In genomic region chr1:202224453-202224852, GRCh38 we compare ENCODE assay signal across 16 cellular contexts. TPM values are rescaled to one million over a fixed set of nuclear protein-coding genes. Genes with fewer than 3 reads are reported as not detected.
DNase-seq lines count a peak whose midpoint lies in the region; ATAC-seq and TF ChIP-seq lines count a peak whose summit lies in the region.
"Had no signal": no experiment of that assay in that cellular context is flagged by ENCODE, and none has a peak within 500 bp of the region (broad histone marks: within the 10 kb centered on the region; RNA-seq: fewer than 3 reads in every experiment).

No MANE protein-coding gene starts in this region.

- peaks cover 0 to 4% (median 0%) of the 10 kb centered on the region in 11 experiments; a peak in 1 of 22 replicates for H4K20me1 ChIP-seq in BLaER1 treated with 17β-estradiol and CSF1 and Interleukin-3, amounts not matched to agents 10 nM and 100 nM

- TF ChIP-seq POLR2A in GM18505 (IDR thresholded peaks at IDR 0.05; ENCODE audit: borderline replicate concordance, extremely low read depth, insufficient read depth, insufficient read length): no peak

- peaks cover 0 to 34% (median 0%) of the 10 kb centered on the region in 11 experiments; a peak in 6 of 22 replicates for H3K36me3 ChIP-seq in BLaER1 treated with 17β-estradiol and CSF1 and Interleukin-3, amounts not matched to agents 10 nM and 100 nM
- peaks cover 33 to 44% of the 10 kb centered on the region in 2 donors for H3K36me3 ChIP-seq in ascending aorta

- no peak overlapping the region for H3K27ac ChIP-seq in BLaER1 treated with 17β-estradiol and CSF1 and Interleukin-3, amounts not matched to agents 10 nM and 100 nM
- peak overlapping the region; percentile 71 to 74 for H3K27ac ChIP-seq in ascending aorta
- H3K27ac ChIP-seq: C4-2B had no signal

- DNase-seq in ascending aorta (ENCODE audit: low spot score in 2 of 2) (no peak), endothelial cell (ENCODE audit: low spot score) (no peak), GM19238 (ENCODE audit: insufficient read length, low spot score) (no peak), natural killer cell (no peak)
- DNase-seq: Caco-2; CD4-positive, alpha-beta T cell; GOT3; H7 had no signal

- intact Hi-C loops in ascending aorta (cut with DNase I) (no loop called here), natural killer cell (cut with micrococcal nuclease) (no loop called here)

- H3K9ac ChIP-seq in BLaER1 treated with 17β-estradiol and CSF1 and Interleukin-3, amounts not matched to agents 10 nM and 100 nM: no peak overlapping the region

- peak overlapping the region; percentile 21 for H3K4me3 Mint-ChIP-seq in endothelial cell (ENCODE audit: unreplicated experiment)
- no peak overlapping the region for H3K4me3 Mint-ChIP-seq in natural killer cell
- H3K4me3 Mint-ChIP-seq: B cell; CD4-positive, alpha-beta T cell; IgD-negative memory B cell had no signal

- H3K9me3 Mint-ChIP-seq in endothelial cell (ENCODE audit: unreplicated experiment): no peaks in the 10 kb centered on the region
- H3K9me3 Mint-ChIP-seq in natural killer cell: no peaks in the 10 kb centered on the region
- H3K9me3 Mint-ChIP-seq: CD4-positive, alpha-beta T cell; IgD-negative memory B cell had no signal

- H3K27me3 Mint-ChIP-seq in endothelial cell (ENCODE audit: unreplicated experiment): peaks cover 15% of the 10 kb centered on the region
- H3K27me3 Mint-ChIP-seq in natural killer cell (ENCODE audit: low read depth in 2 of 2): no peaks in the 10 kb centered on the region

- H3K36me3 Mint-ChIP-seq in endothelial cell (ENCODE audit: low read depth, unreplicated experiment) (no peaks in the 10 kb centered on the region), natural killer cell (no peaks in the 10 kb centered on the region)

- ATAC-seq in GM18505 (IDR thresholded peaks at IDR 0.05; ENCODE audit: unreplicated experiment) (no peak), natural killer cell (no peak)
- ATAC-seq: HCT116, HepG2 had no signal

- TF ChIP-seq CTCF in ascending aorta (IDR thresholded peaks at IDR 0.05): no peak
- TF ChIP-seq CTCF in endothelial cell (IDR thresholded peaks at IDR 0.05; ENCODE audit: unreplicated experiment): no peak
- TF ChIP-seq CTCF in natural killer cell (IDR thresholded peaks at IDR 0.05): no peak

- H3K4me1 ChIP-seq in BLaER1 treated with 17β-estradiol and CSF1 and Interleukin-3, amounts not matched to agents 10 nM and 100 nM: peaks cover 0 to 91% (median 73%) of the 10 kb centered on the region in 10 experiments; a peak in 17 of 20 replicates
- H3K4me1 ChIP-seq in ascending aorta: peaks cover 13 to 32% of the 10 kb centered on the region in 2 donors

- H3K4me1 Mint-ChIP-seq in endothelial cell (ENCODE audit: unreplicated experiment) (peaks cover 3% of the 10 kb centered on the region), natural killer cell (peaks cover 29 to 36% of the 10 kb centered on the region in 2 donors)

- peak overlapping the region in 8 of 11 experiments; percentile 5 to 80 (median 66); a peak in 14 of 22 replicates for H3K4me2 ChIP-seq in BLaER1 treated with 17β-estradiol and CSF1 and Interleukin-3, amounts not matched to agents 10 nM and 100 nM

- no peaks in the 10 kb centered on the region for H3K27me3 ChIP-seq in BLaER1 treated with 17β-estradiol and CSF1 and Interleukin-3, amounts not matched to agents 10 nM and 100 nM
- no peaks in the 10 kb centered on the region for H3K27me3 ChIP-seq in ascending aorta

- no peak overlapping the region for H3K4me3 ChIP-seq in BLaER1 treated with 17β-estradiol and CSF1 and Interleukin-3, amounts not matched to agents 10 nM and 100 nM
- H3K4me3 ChIP-seq in ascending aorta: no peak overlapping the region

- H3K9me3 ChIP-seq in BLaER1 treated with 17β-estradiol and CSF1 and Interleukin-3, amounts not matched to agents 10 nM and 100 nM (replicated peaks in 1 of 11): no peaks in the 10 kb centered on the region
- H3K9me3 ChIP-seq in ascending aorta: no peaks in the 10 kb centered on the region
- H3K9me3 ChIP-seq: Caco-2 had no signal

- H3K27ac Mint-ChIP-seq in endothelial cell (ENCODE audit: unreplicated experiment) (no peak overlapping the region), natural killer cell (no peak overlapping the region)
- H3K27ac Mint-ChIP-seq: B cell; CD4-positive, alpha-beta T cell had no signal

RNA-seq across cellular contexts. Expression of gene LGR6, which starts 30.9 kb away (rescaled TPM):
- total RNA-seq in ascending aorta (26.0 TPM), endothelial cell (ENCODE audit: unreplicated experiment) (0.23 TPM), natural killer cell (10 to 100 TPM; 58.3 to 65.2 (median 60.9) TPM)
- total RNA-seq: A172, B cell, HepG2 had no signal

Comparison
In these comparisons a context has a peak if more than half of its experiments do, and no peak if none do; other contexts are left out.
1. H3K27ac ChIP-seq: peak in ascending aorta (2 of 2); none in BLaER1 treated with 17β-estradiol and CSF1 and Interleukin-3, amounts not matched to agents 10 nM and 100 nM (0 of 11).
2. RNA of gene LGR6, which starts 30.9 kb away (total RNA-seq): 58.3 to 65.2 TPM in natural killer cell and 26.0 TPM in ascending aorta (single experiment); 0.23 TPM in endothelial cell (single experiment); every median in the first group is over 10 times any median in the second.